ENCODE assay signal across 10 cellular contexts in the genomic region with DNA sequence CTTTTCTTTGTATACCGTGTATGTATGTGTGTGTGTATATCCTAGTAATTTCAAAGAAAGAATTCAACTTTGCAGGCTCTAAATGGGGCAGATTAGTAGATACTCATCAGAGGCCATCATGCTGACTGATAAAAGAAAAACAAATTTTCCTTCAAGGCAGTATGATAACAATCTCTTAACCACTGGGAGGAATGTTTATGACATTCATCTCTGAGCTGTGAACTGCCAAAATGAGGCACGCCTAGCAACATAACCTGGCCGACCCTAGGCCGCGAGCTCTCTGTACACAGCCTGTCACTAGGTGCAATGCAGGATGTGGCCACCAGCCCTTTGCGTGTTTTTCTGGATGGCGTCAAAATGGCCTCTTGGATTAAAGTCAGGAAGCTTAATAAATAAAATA.
DNase-seq lines count a peak whose midpoint lies in the region; ATAC-seq and TF ChIP-seq lines count a peak whose summit lies in the region.
"Had no signal": no experiment of that assay in that cellular context is flagged by ENCODE, and none has a peak within 500 bp of the region (broad histone marks: within the 10 kb centered on the region; RNA-seq: fewer than 3 reads in every experiment).

No MANE protein-coding gene starts in this region.

- peak in 1 of 2 donors; percentile 66 for ATAC-seq in natural killer cell treated with Interleukin-12 subunit alpha and Interleukin-12 subunit beta and Interleukin-15 and Interleukin-18, amount 100 ng/mL, for 72 hours
- ATAC-seq in WTC11 (no peak), HG03469 (IDR thresholded peaks at IDR 0.05; ENCODE audit: unreplicated experiment) (no peak)
- ATAC-seq: A549 had no signal

- DNase-seq in activated T-cell treated with anti-CD3 and anti-CD28 coated beads for 1 hour (ENCODE audit: low read depth): peak; percentile 7
- DNase-seq in activated T-cell treated with anti-CD3 and anti-CD28 coated beads for 4 hours: no peak
- DNase-seq in T-helper 1 cell: peak in 3 of 5 donors; percentile 23 to 64 (median 42)
- peak; percentile 33 for DNase-seq in activated effector memory CD4-positive, alpha-beta T cell treated with Interleukin-2 at 50 U/mL for 16 hours
- no peak for DNase-seq in natural killer cell treated with Interleukin-12 subunit alpha and Interleukin-12 subunit beta and Interleukin-15 and Interleukin-18, amount 100 ng/mL, for 72 hours (ENCODE audit: low spot score)
- DNase-seq in WTC11 (ENCODE audit: low spot score): no peak
- DNase-seq in mucosa of gallbladder (ENCODE audit: low spot score): no peak
- DNase-seq: amygdala had no signal

- CTCF ChIA-PET in WTC11 (lab: Charles Lee): interaction anchor here (0.6 to 2.5 kb wide), 3 partner anchors 15 to 72 kb away, joined by 3 to 10 read pairs (median 6); no protein-coding TSS in a partner anchor

- no peaks in the 10 kb centered on the region for H3K4me1 Mint-ChIP-seq in natural killer cell treated with Interleukin-12 subunit alpha and Interleukin-12 subunit beta and Interleukin-15 and Interleukin-18, amount 100 ng/mL, for 72 hours (ENCODE audit: low read depth in 2 of 2)
- 0 out of 2 replicates have a peak, but pooled peaks cover 6% of the 10 kb centered on the region for H3K4me1 Mint-ChIP-seq in WTC11

- peaks cover 13% of the 10 kb centered on the region for H3K36me3 Mint-ChIP-seq in natural killer cell treated with Interleukin-12 subunit alpha and Interleukin-12 subunit beta and Interleukin-15 and Interleukin-18, amount 100 ng/mL, for 72 hours
- peaks cover 55% of the 10 kb centered on the region for H3K36me3 Mint-ChIP-seq in WTC11

- H3K27ac Mint-ChIP-seq in natural killer cell treated with Interleukin-12 subunit alpha and Interleukin-12 subunit beta and Interleukin-15 and Interleukin-18, amount 100 ng/mL, for 72 hours: peak overlapping the region; percentile 15 to 82
- no peak overlapping the region for H3K27ac Mint-ChIP-seq in WTC11

- H3K27me3 Mint-ChIP-seq in natural killer cell treated with Interleukin-12 subunit alpha and Interleukin-12 subunit beta and Interleukin-15 and Interleukin-18, amount 100 ng/mL, for 72 hours: no peaks in the 10 kb centered on the region
- no peaks in the 10 kb centered on the region for H3K27me3 Mint-ChIP-seq in WTC11 (ENCODE audit: low read depth)

- H3K9me3 Mint-ChIP-seq in natural killer cell treated with Interleukin-12 subunit alpha and Interleukin-12 subunit beta and Interleukin-15 and Interleukin-18, amount 100 ng/mL, for 72 hours: no peaks in the 10 kb centered on the region
- no peaks in the 10 kb centered on the region for H3K9me3 Mint-ChIP-seq in WTC11

- no peak for TF ChIP-seq CTCF in WTC11 (IDR thresholded peaks at IDR 0.05)

- H3K4me3 Mint-ChIP-seq in natural killer cell treated with Interleukin-12 subunit alpha and Interleukin-12 subunit beta and Interleukin-15 and Interleukin-18, amount 100 ng/mL, for 72 hours: no peak overlapping the region
- H3K4me3 Mint-ChIP-seq in WTC11: no peak overlapping the region

- POLR2A ChIA-PET in WTC11 (lab: Charles Lee): no interaction called here

TF ChIP-seq in WTC11, 78 proteins besides CTCF, POLR2A, EP300 and RAD21 (continues in another document):
- no peak for TF ChIP-seq ATF2 (CRISPR knock-in tag; IDR thresholded peaks at IDR 0.05; ENCODE audit: borderline replicate concordance, low read depth)
- TF ChIP-seq SMAD3 (CRISPR knock-in tag; IDR thresholded peaks at IDR 0.05; ENCODE audit: borderline replicate concordance): no peak
- TF ChIP-seq, protein P1, sequence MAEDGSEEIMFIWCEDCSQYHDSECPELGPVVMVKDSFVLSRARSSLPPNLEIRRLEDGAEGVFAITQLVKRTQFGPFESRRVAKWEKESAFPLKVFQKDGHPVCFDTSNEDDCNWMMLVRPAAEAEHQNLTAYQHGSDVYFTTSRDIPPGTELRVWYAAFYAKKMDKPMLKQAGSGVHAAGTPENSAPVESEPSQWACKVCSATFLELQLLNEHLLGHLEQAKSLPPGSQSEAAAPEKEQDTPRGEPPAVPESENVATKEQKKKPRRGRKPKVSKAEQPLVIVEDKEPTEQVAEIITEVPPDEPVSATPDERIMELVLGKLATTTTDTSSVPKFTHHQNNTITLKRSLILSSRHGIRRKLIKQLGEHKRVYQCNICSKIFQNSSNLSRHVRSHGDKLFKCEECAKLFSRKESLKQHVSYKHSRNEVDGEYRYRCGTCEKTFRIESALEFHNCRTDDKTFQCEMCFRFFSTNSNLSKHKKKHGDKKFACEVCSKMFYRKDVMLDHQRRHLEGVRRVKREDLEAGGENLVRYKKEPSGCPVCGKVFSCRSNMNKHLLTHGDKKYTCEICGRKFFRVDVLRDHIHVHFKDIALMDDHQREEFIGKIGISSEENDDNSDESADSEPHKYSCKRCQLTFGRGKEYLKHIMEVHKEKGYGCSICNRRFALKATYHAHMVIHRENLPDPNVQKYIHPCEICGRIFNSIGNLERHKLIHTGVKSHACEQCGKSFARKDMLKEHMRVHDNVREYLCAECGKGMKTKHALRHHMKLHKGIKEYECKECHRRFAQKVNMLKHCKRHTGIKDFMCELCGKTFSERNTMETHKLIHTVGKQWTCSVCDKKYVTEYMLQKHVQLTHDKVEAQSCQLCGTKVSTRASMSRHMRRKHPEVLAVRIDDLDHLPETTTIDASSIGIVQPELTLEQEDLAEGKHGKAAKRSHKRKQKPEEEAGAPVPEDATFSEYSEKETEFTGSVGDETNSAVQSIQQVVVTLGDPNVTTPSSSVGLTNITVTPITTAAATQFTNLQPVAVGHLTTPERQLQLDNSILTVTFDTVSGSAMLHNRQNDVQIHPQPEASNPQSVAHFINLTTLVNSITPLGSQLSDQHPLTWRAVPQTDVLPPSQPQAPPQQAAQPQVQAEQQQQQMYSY (CRISPR knock-in tag; IDR thresholded peaks at IDR 0.05): no peak
- no peak for TF ChIP-seq ZNF263 (CRISPR knock-in tag; IDR thresholded peaks at IDR 0.05; ENCODE audit: low read depth)
- TF ChIP-seq KAT7 (CRISPR knock-in tag; IDR thresholded peaks at IDR 0.05; ENCODE audit: borderline replicate concordance): no peak
- TF ChIP-seq, protein P2, sequence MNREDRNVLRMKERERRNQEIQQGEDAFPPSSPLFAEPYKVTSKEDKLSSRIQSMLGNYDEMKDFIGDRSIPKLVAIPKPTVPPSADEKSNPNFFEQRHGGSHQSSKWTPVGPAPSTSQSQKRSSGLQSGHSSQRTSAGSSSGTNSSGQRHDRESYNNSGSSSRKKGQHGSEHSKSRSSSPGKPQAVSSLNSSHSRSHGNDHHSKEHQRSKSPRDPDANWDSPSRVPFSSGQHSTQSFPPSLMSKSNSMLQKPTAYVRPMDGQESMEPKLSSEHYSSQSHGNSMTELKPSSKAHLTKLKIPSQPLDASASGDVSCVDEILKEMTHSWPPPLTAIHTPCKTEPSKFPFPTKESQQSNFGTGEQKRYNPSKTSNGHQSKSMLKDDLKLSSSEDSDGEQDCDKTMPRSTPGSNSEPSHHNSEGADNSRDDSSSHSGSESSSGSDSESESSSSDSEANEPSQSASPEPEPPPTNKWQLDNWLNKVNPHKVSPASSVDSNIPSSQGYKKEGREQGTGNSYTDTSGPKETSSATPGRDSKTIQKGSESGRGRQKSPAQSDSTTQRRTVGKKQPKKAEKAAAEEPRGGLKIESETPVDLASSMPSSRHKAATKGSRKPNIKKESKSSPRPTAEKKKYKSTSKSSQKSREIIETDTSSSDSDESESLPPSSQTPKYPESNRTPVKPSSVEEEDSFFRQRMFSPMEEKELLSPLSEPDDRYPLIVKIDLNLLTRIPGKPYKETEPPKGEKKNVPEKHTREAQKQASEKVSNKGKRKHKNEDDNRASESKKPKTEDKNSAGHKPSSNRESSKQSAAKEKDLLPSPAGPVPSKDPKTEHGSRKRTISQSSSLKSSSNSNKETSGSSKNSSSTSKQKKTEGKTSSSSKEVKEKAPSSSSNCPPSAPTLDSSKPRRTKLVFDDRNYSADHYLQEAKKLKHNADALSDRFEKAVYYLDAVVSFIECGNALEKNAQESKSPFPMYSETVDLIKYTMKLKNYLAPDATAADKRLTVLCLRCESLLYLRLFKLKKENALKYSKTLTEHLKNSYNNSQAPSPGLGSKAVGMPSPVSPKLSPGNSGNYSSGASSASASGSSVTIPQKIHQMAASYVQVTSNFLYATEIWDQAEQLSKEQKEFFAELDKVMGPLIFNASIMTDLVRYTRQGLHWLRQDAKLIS (CRISPR knock-in tag; IDR thresholded peaks at IDR 0.05; ENCODE audit: borderline replicate concordance): no peak
- TF ChIP-seq ZSCAN18 (CRISPR knock-in tag; IDR thresholded peaks at IDR 0.05): no peak
- TF ChIP-seq GRHL2 (CRISPR knock-in tag; IDR thresholded peaks at IDR 0.05; ENCODE audit: insufficient replicate concordance, severe bottlenecking): no peak
- TF ChIP-seq HMGA2 (CRISPR knock-in tag; IDR thresholded peaks at IDR 0.05): no peak

Comparison
In these comparisons a context has a peak if more than half of its experiments do, and no peak if none do; other contexts are left out.
1. DNase-seq: peak in activated T-cell treated with anti-CD3 and anti-CD28 coated beads for 1 hour (single experiment), T-helper 1 cell (3 of 5) and activated effector memory CD4-positive, alpha-beta T cell treated with Interleukin-2 at 50 U/mL for 16 hours (single experiment); none in activated T-cell treated with anti-CD3 and anti-CD28 coated beads for 4 hours (single experiment), natural killer cell treated with Interleukin-12 subunit alpha and Interleukin-12 subunit beta and Interleukin-15 and Interleukin-18, amount 100 ng/mL, for 72 hours (single experiment), WTC11 (single experiment) and mucosa of gallbladder (single experiment).